ENCODE assay signal across 8 cellular contexts in the genomic region with DNA sequence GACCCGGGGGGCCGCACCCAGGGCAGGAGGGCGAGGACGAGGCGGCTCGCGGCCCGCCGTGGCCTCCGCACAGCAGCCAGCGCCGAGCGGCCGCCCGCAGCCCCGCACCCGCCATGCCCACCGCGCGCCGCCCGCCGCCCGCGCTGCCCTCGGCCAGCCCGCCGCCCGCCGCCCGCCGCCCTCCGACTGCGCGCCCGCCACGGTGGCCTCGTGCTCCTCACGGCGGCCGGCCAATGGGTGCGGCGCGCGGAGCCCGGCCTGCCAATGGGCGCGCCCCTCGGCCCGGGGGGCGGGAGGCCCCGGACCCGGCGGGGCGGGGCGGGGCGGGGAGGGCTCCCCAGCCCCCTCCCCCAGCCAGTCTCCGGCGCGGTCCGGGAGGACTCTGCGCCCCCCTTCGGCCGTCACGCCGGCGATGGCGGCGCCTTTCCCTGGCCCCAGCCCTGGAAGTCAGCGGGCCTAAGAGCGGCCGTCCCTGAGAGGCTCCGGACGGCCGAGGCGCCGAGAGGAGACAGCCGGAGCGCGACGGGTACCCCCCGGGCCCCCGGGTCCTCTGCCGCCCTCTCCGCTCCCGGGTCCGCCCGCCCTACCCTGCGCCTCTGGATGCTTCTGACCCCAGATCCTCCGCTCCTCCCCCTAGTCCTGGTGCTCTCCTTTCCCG. TPM values are rescaled to one million over a fixed set of nuclear protein-coding genes. Genes with fewer than 3 reads are reported as not detected.
A peak's percentile ranks its signal among the peaks of the same experiment; 100 is the strongest.
DNase-seq lines count a peak whose midpoint lies in the region; ATAC-seq, FAIRE-seq and TF ChIP-seq lines count a peak whose summit lies in the region.

NT5DC2 (minus strand) TSS at position 235 of the 658 bp plus-strand sequence; CDS start at position 115, 120 bp downstream.

- H3K4me1 ChIP-seq in kidney (ENCODE audit: control insufficient read depth in 1 of 2, insufficient read depth in 1 of 2, low read depth in 1 of 2, low read length in 2 of 2): peaks cover 12 to 29% of the 10 kb centered on the region in 2 donors

- peak; percentile 3 for TF ChIP-seq CTCF in kidney (IDR thresholded peaks at IDR 0.05; ENCODE audit: borderline replicate concordance, extremely low read depth, insufficient read depth)

- ATAC-seq in GM21717 (IDR thresholded peaks at IDR 0.05; ENCODE audit: unreplicated experiment): peak; percentile 29
- no peak for ATAC-seq in GM21515 (IDR thresholded peaks at IDR 0.05; ENCODE audit: unreplicated experiment)

- peak within 1 kb of the TSS; percentile 34 to 63 for H3K9ac ChIP-seq in kidney (ENCODE audit: low read length in 2 of 2)

- H3K4me3 ChIP-seq in kidney (ENCODE audit: low read length in 2 of 2): peak within 1 kb of the TSS; percentile 47 to 55

- H3K36me3 ChIP-seq in kidney (ENCODE audit: control insufficient read depth in 1 of 2, insufficient read depth in 2 of 2, low read length in 2 of 2): no peaks in the 10 kb centered on the region

- intact Hi-C loops in kidney (cut with DNase I): no loop called here

- peak; percentile 31 for DNase-seq in DMS114 treated with DMSO at 0.1 percent for 48 hours (lab: John Stamatoyannopoulos, UW; ENCODE audit: unreplicated experiment)
- peak; percentile 50 for DNase-seq in NCI-H1105 (lab: John Stamatoyannopoulos, UW)
- peak in 3 of 4 experiments; percentile 23 to 48 (median 30) for DNase-seq in activated CD4-positive, CD25-positive, alpha-beta regulatory T cell (lab: John Stamatoyannopoulos, UW)
- DNase-seq in cerebellum (ENCODE audit: low spot score): peak; percentile 78
- peak; percentile 89 for DNase-seq in kidney
- DNase-seq in stimulated activated CD4-positive, alpha-beta T cell treated with anti-CD3 and anti-CD28 coated beads, Interleukin-15, amount 100 ng/mL, for 1 hour (ENCODE audit: low read depth in 1 of 2, low spot score in 1 of 2): peak; percentile 24 to 53

- no peaks in the 10 kb centered on the region for H3K9me3 ChIP-seq in kidney (ENCODE audit: control insufficient read depth in 1 of 2, low read length in 2 of 2)

- peak within 1 kb of the TSS; percentile 55 to 61 for H3K27ac ChIP-seq in kidney (ENCODE audit: low read depth in 2 of 2, low read length in 2 of 2)

- FAIRE-seq in kidney (lab: Jason Lieb, UNC): no peak

RNA-seq across cellular contexts. Expression of gene NT5DC2, which starts in this region (rescaled TPM):
- total RNA-seq in cerebellum: 39.0 TPM
- 47.3 TPM for total RNA-seq in kidney
- 75.7 TPM for polyA plus RNA-seq in kidney (ENCODE audit: insufficient read depth, low read depth, low replicate concordance)

Comparison
In these comparisons a context has a peak if more than half of its experiments do, and no peak if none do; other contexts are left out.
1. DNase-seq: peak in every context shown above with its lines; median percentile 89 in kidney; 78 in cerebellum; 50 in NCI-H1105; 38 in stimulated activated CD4-positive, alpha-beta T cell treated with anti-CD3 and anti-CD28 coated beads, Interleukin-15, amount 100 ng/mL, for 1 hour; 31 in DMS114 treated with DMSO at 0.1 percent for 48 hours; 30 in activated CD4-positive, CD25-positive, alpha-beta regulatory T cell.